In genomic region chr2:95333888-95334338, GRCh38 we compare ENCODE assay signal across 12 cellular contexts. TPM values are rescaled to one million over a fixed set of nuclear protein-coding genes. Genes with fewer than 3 reads are reported as not detected.
DNase-seq lines count a peak whose midpoint lies in the region; ATAC-seq, FAIRE-seq and TF ChIP-seq lines count a peak whose summit lies in the region.
"Had no signal": no experiment of that assay in that cellular context is flagged by ENCODE, and none has a peak within 500 bp of the region (broad histone marks: within the 10 kb centered on the region; RNA-seq: fewer than 3 reads in every experiment).

No MANE protein-coding gene starts in this region.

- FAIRE-seq in HTR-8/SVneo (lab: Jason Lieb, UNC): peak; percentile 99

- intact Hi-C loops in MCF 10A (cut with micrococcal nuclease): loop anchor here (1.0 kb wide), 1 partner anchor 11 kb away; no protein-coding TSS in a partner anchor

- no peaks in the 10 kb centered on the region for H3K27me3 Mint-ChIP-seq in MCF 10A (ENCODE audit: insufficient read depth, unreplicated experiment)
- no peaks in the 10 kb centered on the region; the same call in 1 of the 2 replicates for H3K27me3 Mint-ChIP-seq in WTC11 (ENCODE audit: low read depth)

- CTCF ChIA-PET in MCF 10A (lab: Yijun Ruan, JAX) (interaction anchor here (2.2 to 5.0 kb wide), 4 partner anchors 11 to 102 kb away, joined by 10 to 62 read pairs (median 18); no protein-coding TSS in a partner anchor), WTC11 (lab: Charles Lee) (no interaction called here)

- POLR2A ChIA-PET in MCF 10A (lab: Yijun Ruan, JAX) (interaction anchor here (0.6 to 3.9 kb wide), 11 partner anchors 9 to 1406 kb away, joined by 3 to 49 read pairs (median 4); partner anchors contain the start of genes FAHD2A and LMAN2L), WTC11 (lab: Charles Lee) (no interaction called here)

- no peak overlapping the region for H3K4me3 ChIP-seq in AG10803 (ENCODE audit: low read length)

- peak overlapping the region; percentile 94 for H3K27ac Mint-ChIP-seq in MCF 10A (ENCODE audit: low read depth, unreplicated experiment)
- no peak overlapping the region for H3K27ac Mint-ChIP-seq in WTC11
- H3K27ac Mint-ChIP-seq: activated naive CD8-positive, alpha-beta T cell treated with anti-CD3 and anti-CD28 coated beads, Interleukin-2, amount 10 ng/mL, durations not matched to agents 7 days and 5 days had no signal

- TF ChIP-seq CTCF in AG10803 (conservative IDR thresholded peaks at IDR 0.05; ENCODE audit: low read length): no peak
- TF ChIP-seq CTCF in MCF 10A (IDR thresholded peaks at IDR 0.05; ENCODE audit: unreplicated experiment): no peak
- TF ChIP-seq CTCF in WTC11 (IDR thresholded peaks at IDR 0.05): no peak

- H3K4me3 Mint-ChIP-seq in MCF 10A (ENCODE audit: unreplicated experiment) (peak overlapping the region; percentile 52), WTC11 (no peak overlapping the region)
- H3K4me3 Mint-ChIP-seq: activated naive CD8-positive, alpha-beta T cell treated with anti-CD3 and anti-CD28 coated beads, Interleukin-2, amount 10 ng/mL, durations not matched to agents 7 days and 5 days had no signal

- ATAC-seq in WTC11 (no peak), HG02938 (IDR thresholded peaks at IDR 0.05; ENCODE audit: unreplicated experiment) (no peak)

- peaks cover 8% of the 10 kb centered on the region for H3K9me3 Mint-ChIP-seq in MCF 10A (ENCODE audit: unreplicated experiment)
- H3K9me3 Mint-ChIP-seq in WTC11: no peaks in the 10 kb centered on the region
- H3K9me3 Mint-ChIP-seq: activated naive CD8-positive, alpha-beta T cell treated with anti-CD3 and anti-CD28 coated beads, Interleukin-2, amount 10 ng/mL, durations not matched to agents 7 days and 5 days had no signal

- DNase-seq in AG10803 (ENCODE audit: low read depth) (peak; percentile 97), HTR-8/SVneo (ENCODE audit: insufficient read length, low spot score) (peak; percentile 83), MCF 10A (ENCODE audit: unreplicated experiment) (peak; percentile 99), myocyte (ENCODE audit: low read depth) (peak; percentile 62), WTC11 (ENCODE audit: low spot score) (no peak), Ammon's horn (ENCODE audit: low spot score) (no peak), NCI-H446 treated with DMSO at 0.1 percent for 48 hours (lab: John Stamatoyannopoulos, UW) (no peak)
- DNase-seq: activated naive CD8-positive, alpha-beta T cell treated with anti-CD3 and anti-CD28 coated beads, Interleukin-2, amount 10 ng/mL, durations not matched to agents 7 days and 5 days; Caco-2; NCI-H2029 treated with DMSO at 0.1 percent for 48 hours had no signal

- peaks cover 44% of the 10 kb centered on the region for H3K4me1 Mint-ChIP-seq in MCF 10A (ENCODE audit: insufficient read depth, unreplicated experiment)
- H3K4me1 Mint-ChIP-seq in WTC11: no peaks in the 10 kb centered on the region
- H3K4me1 Mint-ChIP-seq: activated naive CD8-positive, alpha-beta T cell treated with anti-CD3 and anti-CD28 coated beads, Interleukin-2, amount 10 ng/mL, durations not matched to agents 7 days and 5 days had no signal

- BruUV-seq in MCF 10A (replicated peaks; lab: Mats Ljungman, UMichigan): no TSS peak

- H3K36me3 Mint-ChIP-seq in MCF 10A (ENCODE audit: insufficient read depth, unreplicated experiment) (no peaks in the 10 kb centered on the region), WTC11 (no peaks in the 10 kb centered on the region)
- H3K36me3 Mint-ChIP-seq: activated naive CD8-positive, alpha-beta T cell treated with anti-CD3 and anti-CD28 coated beads, Interleukin-2, amount 10 ng/mL, durations not matched to agents 7 days and 5 days had no signal

TF ChIP-seq in WTC11, 78 proteins besides CTCF, POLR2A, EP300 and RAD21:
- TF ChIP-seq, protein P1, sequence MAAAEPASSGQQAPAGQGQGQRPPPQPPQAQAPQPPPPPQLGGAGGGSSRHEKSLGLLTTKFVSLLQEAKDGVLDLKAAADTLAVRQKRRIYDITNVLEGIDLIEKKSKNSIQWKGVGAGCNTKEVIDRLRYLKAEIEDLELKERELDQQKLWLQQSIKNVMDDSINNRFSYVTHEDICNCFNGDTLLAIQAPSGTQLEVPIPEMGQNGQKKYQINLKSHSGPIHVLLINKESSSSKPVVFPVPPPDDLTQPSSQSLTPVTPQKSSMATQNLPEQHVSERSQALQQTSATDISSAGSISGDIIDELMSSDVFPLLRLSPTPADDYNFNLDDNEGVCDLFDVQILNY (CRISPR knock-in tag; IDR thresholded peaks at IDR 0.05): no peak
- TF ChIP-seq CBFB (CRISPR knock-in tag; IDR thresholded peaks at IDR 0.05; ENCODE audit: low read depth): no peak
- no peak for TF ChIP-seq JAZF1 (CRISPR knock-in tag; IDR thresholded peaks at IDR 0.05)
- TF ChIP-seq, protein P2, sequence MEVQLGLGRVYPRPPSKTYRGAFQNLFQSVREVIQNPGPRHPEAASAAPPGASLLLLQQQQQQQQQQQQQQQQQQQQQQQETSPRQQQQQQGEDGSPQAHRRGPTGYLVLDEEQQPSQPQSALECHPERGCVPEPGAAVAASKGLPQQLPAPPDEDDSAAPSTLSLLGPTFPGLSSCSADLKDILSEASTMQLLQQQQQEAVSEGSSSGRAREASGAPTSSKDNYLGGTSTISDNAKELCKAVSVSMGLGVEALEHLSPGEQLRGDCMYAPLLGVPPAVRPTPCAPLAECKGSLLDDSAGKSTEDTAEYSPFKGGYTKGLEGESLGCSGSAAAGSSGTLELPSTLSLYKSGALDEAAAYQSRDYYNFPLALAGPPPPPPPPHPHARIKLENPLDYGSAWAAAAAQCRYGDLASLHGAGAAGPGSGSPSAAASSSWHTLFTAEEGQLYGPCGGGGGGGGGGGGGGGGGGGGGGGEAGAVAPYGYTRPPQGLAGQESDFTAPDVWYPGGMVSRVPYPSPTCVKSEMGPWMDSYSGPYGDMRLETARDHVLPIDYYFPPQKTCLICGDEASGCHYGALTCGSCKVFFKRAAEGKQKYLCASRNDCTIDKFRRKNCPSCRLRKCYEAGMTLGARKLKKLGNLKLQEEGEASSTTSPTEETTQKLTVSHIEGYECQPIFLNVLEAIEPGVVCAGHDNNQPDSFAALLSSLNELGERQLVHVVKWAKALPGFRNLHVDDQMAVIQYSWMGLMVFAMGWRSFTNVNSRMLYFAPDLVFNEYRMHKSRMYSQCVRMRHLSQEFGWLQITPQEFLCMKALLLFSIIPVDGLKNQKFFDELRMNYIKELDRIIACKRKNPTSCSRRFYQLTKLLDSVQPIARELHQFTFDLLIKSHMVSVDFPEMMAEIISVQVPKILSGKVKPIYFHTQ (CRISPR knock-in tag; IDR thresholded peaks at IDR 0.05): no peak
- no peak for TF ChIP-seq ZBTB21 (CRISPR knock-in tag; IDR thresholded peaks at IDR 0.05; ENCODE audit: borderline replicate concordance)
- no peak for TF ChIP-seq ZSCAN18 (CRISPR knock-in tag; IDR thresholded peaks at IDR 0.05)
- no peak for TF ChIP-seq NR2C2 (CRISPR knock-in tag; IDR thresholded peaks at IDR 0.05)
- no peak for TF ChIP-seq ATF1 (CRISPR knock-in tag; IDR thresholded peaks at IDR 0.05)
- no peak for TF ChIP-seq ZNF671 (CRISPR knock-in tag; IDR thresholded peaks at IDR 0.05)
- TF ChIP-seq, protein P3, sequence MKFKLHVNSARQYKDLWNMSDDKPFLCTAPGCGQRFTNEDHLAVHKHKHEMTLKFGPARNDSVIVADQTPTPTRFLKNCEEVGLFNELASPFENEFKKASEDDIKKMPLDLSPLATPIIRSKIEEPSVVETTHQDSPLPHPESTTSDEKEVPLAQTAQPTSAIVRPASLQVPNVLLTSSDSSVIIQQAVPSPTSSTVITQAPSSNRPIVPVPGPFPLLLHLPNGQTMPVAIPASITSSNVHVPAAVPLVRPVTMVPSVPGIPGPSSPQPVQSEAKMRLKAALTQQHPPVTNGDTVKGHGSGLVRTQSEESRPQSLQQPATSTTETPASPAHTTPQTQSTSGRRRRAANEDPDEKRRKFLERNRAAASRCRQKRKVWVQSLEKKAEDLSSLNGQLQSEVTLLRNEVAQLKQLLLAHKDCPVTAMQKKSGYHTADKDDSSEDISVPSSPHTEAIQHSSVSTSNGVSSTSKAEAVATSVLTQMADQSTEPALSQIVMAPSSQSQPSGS (CRISPR knock-in tag; IDR thresholded peaks at IDR 0.05; ENCODE audit: borderline replicate concordance, low read depth): no peak
- no peak for TF ChIP-seq ZNF232 (CRISPR knock-in tag; IDR thresholded peaks at IDR 0.05)
- TF ChIP-seq ZMAT4 (CRISPR knock-in tag; IDR thresholded peaks at IDR 0.05): no peak
- TF ChIP-seq NR1H2 (CRISPR knock-in tag; IDR thresholded peaks at IDR 0.05): no peak

RNA-seq across cellular contexts. Expression of gene KCNIP3, which starts 36.8 kb away (rescaled TPM):
- total RNA-seq in MCF 10A (2022) (9.5 and 15.6 TPM in 2 replicates), myocyte (4.9 and 12.5 TPM in 2 replicates), WTC11 (2021) (2.1 to 3.3 TPM (median 3.1 TPM) in 3 replicates)
- polyA plus RNA-seq in myocyte (2012): 2.7 TPM
- total RNA-seq: activated naive CD8-positive, alpha-beta T cell treated with anti-CD3 and anti-CD28 coated beads, Interleukin-2, amount 10 ng/mL, durations not matched to agents 7 days and 5 days; Caco-2; T-helper 2 cell treated with Interferon-gamma antibody and Interleukin-4, amounts not matched to agents 100 ng/mL and 5 ng/mL, for 36 hours had no signal

RNA-seq across cellular contexts. Expression of gene PROM2, which starts 59.7 kb away (rescaled TPM):
- 2.6 and 2.8 TPM in 2 replicates for total RNA-seq in MCF 10A (2022)
- 0.64 and 0.83 TPM in 2 replicates for total RNA-seq in myocyte
- polyA plus RNA-seq in myocyte (2012): 1.6 TPM
- total RNA-seq in WTC11 (2021): 7.9 to 11.8 TPM (median 8.3 TPM) in 3 replicates

Comparison
In these comparisons a context has a peak if more than half of its experiments do, and no peak if none do; other contexts are left out.
1. DNase-seq: peak in AG10803 (single experiment), HTR-8/SVneo (single experiment), MCF 10A (single experiment) and myocyte (single experiment); none in WTC11 (single experiment), Ammon's horn (single experiment) and NCI-H446 treated with DMSO at 0.1 percent for 48 hours (single experiment).